ENCODE assay signal across 18 cellular contexts in the genomic region with DNA sequence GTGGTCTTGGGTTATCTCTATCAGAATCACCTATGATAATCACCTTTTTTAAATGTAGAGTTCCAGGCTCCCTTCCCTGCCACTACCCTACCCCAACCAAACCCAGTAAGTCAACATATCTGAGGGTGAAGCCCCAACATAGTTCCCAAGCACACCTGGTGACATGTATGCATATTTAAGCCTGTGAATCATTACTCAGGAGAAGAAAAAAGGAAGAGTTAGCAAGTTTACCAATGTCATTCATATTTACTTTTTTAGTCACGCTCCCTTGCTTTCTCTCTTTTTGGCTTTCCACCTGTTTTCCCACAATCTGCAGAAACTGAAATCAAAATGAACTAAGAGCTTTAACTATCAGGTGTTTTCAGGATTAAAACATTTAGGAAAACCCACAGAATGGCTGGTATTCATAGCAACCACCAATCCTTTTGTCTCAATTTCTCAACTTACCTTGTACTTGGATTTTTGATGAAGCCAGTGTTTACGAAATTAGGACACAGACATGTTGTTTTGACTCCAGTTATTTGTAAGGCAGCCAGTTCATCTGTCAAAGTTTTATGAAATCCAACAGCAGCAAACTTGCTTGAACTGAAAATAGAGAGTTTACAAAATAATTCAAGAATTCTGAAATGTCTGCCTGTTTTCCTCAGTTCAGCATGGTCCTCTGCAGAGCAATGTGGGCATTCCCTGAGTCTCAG. TPM values are rescaled to one million over a fixed set of nuclear protein-coding genes. Genes with fewer than 3 reads are reported as not detected.
DNase-seq lines count a peak whose midpoint lies in the region; ATAC-seq and TF ChIP-seq lines count a peak whose summit lies in the region.
"Had no signal": no experiment of that assay in that cellular context is flagged by ENCODE, and none has a peak within 500 bp of the region (broad histone marks: within the 10 kb centered on the region; RNA-seq: fewer than 3 reads in every experiment).

No MANE protein-coding gene starts in this region.

- H3K27me3 ChIP-seq in CD8-positive, alpha-beta T cell (ENCODE audit: insufficient read depth, low read length) = no peaks in the 10 kb centered on the region
- no peaks in the 10 kb centered on the region for H3K27me3 ChIP-seq in PC-3 (ENCODE audit: low read length)
- no peaks in the 10 kb centered on the region for H3K27me3 ChIP-seq in neural progenitor cell

- H2AFZ ChIP-seq in PC-3 (ENCODE audit: low read length) (peak overlapping the region; percentile 69; the same call in 1 of the 2 replicates), neural progenitor cell (replicated peaks) (no peak overlapping the region)

- no peak overlapping the region for H3K27ac ChIP-seq in CD8-positive, alpha-beta T cell (ENCODE audit: low read depth, low read length)
- H3K27ac ChIP-seq in PC-3 (ENCODE audit: low read length) = peak overlapping the region; percentile 89
- peak overlapping the region; percentile 9 for H3K27ac ChIP-seq in epithelial cell of prostate
- H3K27ac ChIP-seq in neural progenitor cell = peak overlapping the region; percentile 13

- no peak overlapping the region for H3K4me3 Mint-ChIP-seq in CD8-positive, alpha-beta T cell
- no peak overlapping the region for H3K4me3 Mint-ChIP-seq in neural progenitor cell
- no peak overlapping the region for H3K4me3 Mint-ChIP-seq in activated CD4-positive, alpha-beta T cell treated with anti-CD3 and anti-CD28 coated beads, Interleukin-2, amount 10 ng/mL, durations not matched to agents 24 days and 14 days

- no peaks in the 10 kb centered on the region for H3K9me3 Mint-ChIP-seq in CD8-positive, alpha-beta T cell
- no peaks in the 10 kb centered on the region for H3K9me3 Mint-ChIP-seq in neural progenitor cell
- no peaks in the 10 kb centered on the region for H3K9me3 Mint-ChIP-seq in activated CD4-positive, alpha-beta T cell treated with anti-CD3 and anti-CD28 coated beads, Interleukin-2, amount 10 ng/mL, durations not matched to agents 24 days and 14 days

- H3K27ac Mint-ChIP-seq in CD8-positive, alpha-beta T cell = peak overlapping the region; percentile 66
- H3K27ac Mint-ChIP-seq in neural progenitor cell = no peak overlapping the region
- no peak overlapping the region for H3K27ac Mint-ChIP-seq in activated CD4-positive, alpha-beta T cell treated with anti-CD3 and anti-CD28 coated beads, Interleukin-2, amount 10 ng/mL, durations not matched to agents 24 days and 14 days

- DNase-seq in CD8-positive, alpha-beta T cell = no peak
- DNase-seq in PC-3 (peak; percentile 75), epithelial cell of prostate (ENCODE audit: low read depth, low spot score) (peak; percentile 64), neural progenitor cell (ENCODE audit: low spot score) (no peak), GM20000 (ENCODE audit: low spot score) (no peak), GM10266 (ENCODE audit: extremely low spot score) (no peak)
- DNase-seq in activated CD4-positive, alpha-beta T cell treated with anti-CD3 and anti-CD28 coated beads, Interleukin-2, amount 10 ng/mL, durations not matched to agents 24 days and 14 days = no peak
- no peak for DNase-seq in activated CD4-positive, alpha-beta T cell treated with anti-CD3 and anti-CD28 coated beads for 4 hours
- DNase-seq: activated CD4-positive, CD25-positive, alpha-beta regulatory T cell treated with anti-CD3 and anti-CD28 coated beads, Interleukin-2, amount 50 U/mL, for 72 hours; activated naive CD4-positive, alpha-beta T cell treated with Interleukin-2 at 50 U/mL for 16 hours; COR-L47; cortex of kidney; NCI-H1930; NCI-H510A treated with DMSO at 0.1 percent for 48 hours; OCI-M1 had no signal

- ATAC-seq in CD8-positive, alpha-beta T cell = no peak
- peak; percentile 91 for ATAC-seq in PC-3

- no peaks in the 10 kb centered on the region for H4K20me1 ChIP-seq in PC-3 (ENCODE audit: low read length)
- no peaks in the 10 kb centered on the region for H4K20me1 ChIP-seq in neural progenitor cell (ENCODE audit: low read depth)

- no peak overlapping the region for H3K4me3 ChIP-seq in CD8-positive, alpha-beta T cell (ENCODE audit: low read depth, low read length)
- H3K4me3 ChIP-seq in PC-3 (ENCODE audit: low read length) = no peak overlapping the region
- H3K4me3 ChIP-seq in neural progenitor cell = no peak overlapping the region

- no peak for TF ChIP-seq CTCF in CD8-positive, alpha-beta T cell (IDR thresholded peaks at IDR 0.05)
- TF ChIP-seq CTCF in PC-3 (conservative IDR thresholded peaks at IDR 0.05; ENCODE audit: low read depth, low read length) = no peak
- TF ChIP-seq CTCF in neural progenitor cell (IDR thresholded peaks at IDR 0.05) = no peak
- TF ChIP-seq CTCF in GM20000 (IDR thresholded peaks at IDR 0.05; ENCODE audit: extremely low read depth, missing control alignments) = no peak
- TF ChIP-seq CTCF in GM10266 (IDR thresholded peaks at IDR 0.05; ENCODE audit: control insufficient read depth, insufficient read depth, low read depth, missing control alignments) = no peak

- no peaks in the 10 kb centered on the region for H3K4me1 ChIP-seq in CD8-positive, alpha-beta T cell (ENCODE audit: insufficient read depth, low read length)
- H3K4me1 ChIP-seq in PC-3 (ENCODE audit: insufficient read depth, low read length) (peaks cover 20% of the 10 kb centered on the region), neural progenitor cell (no peaks in the 10 kb centered on the region)

- H3K4me2 ChIP-seq in PC-3 (ENCODE audit: low read length) (peak overlapping the region; percentile 63), neural progenitor cell (no peak overlapping the region)

- BruUV-seq in PC-3 (replicated peaks; lab: Mats Ljungman, UMichigan) = no TSS peak

- no peaks in the 10 kb centered on the region for H3K4me1 Mint-ChIP-seq in CD8-positive, alpha-beta T cell (ENCODE audit: low read depth)
- no peaks in the 10 kb centered on the region for H3K4me1 Mint-ChIP-seq in neural progenitor cell
- peaks cover 5% of the 10 kb centered on the region for H3K4me1 Mint-ChIP-seq in activated CD4-positive, alpha-beta T cell treated with anti-CD3 and anti-CD28 coated beads, Interleukin-2, amount 10 ng/mL, durations not matched to agents 24 days and 14 days

- H3K9ac ChIP-seq in PC-3 (ENCODE audit: low read length) (peak overlapping the region; percentile 64), neural progenitor cell (no peak overlapping the region)

- H3K27me3 Mint-ChIP-seq in CD8-positive, alpha-beta T cell (ENCODE audit: low read depth) = no peaks in the 10 kb centered on the region
- H3K27me3 Mint-ChIP-seq in neural progenitor cell (ENCODE audit: insufficient read depth, low read depth) = no peaks in the 10 kb centered on the region
- H3K27me3 Mint-ChIP-seq in activated CD4-positive, alpha-beta T cell treated with anti-CD3 and anti-CD28 coated beads, Interleukin-2, amount 10 ng/mL, durations not matched to agents 24 days and 14 days = no peaks in the 10 kb centered on the region

- CTCF ChIA-PET in CD8-positive, alpha-beta T cell (lab: Charles Lee) = interaction anchor here (1.3 to 2.0 kb wide), 2 partner anchors 19 to 110 kb away, joined by 3 to 6 read pairs; no protein-coding TSS in a partner anchor
- CTCF ChIA-PET in PC-3 (lab: Charles Lee) = interaction anchor here (0.6 kb wide), 2 partner anchors 31 to 67 kb away, joined by 3 to 4 read pairs; no protein-coding TSS in a partner anchor

- no peaks in the 10 kb centered on the region for H3F3A ChIP-seq in PC-3 (ENCODE audit: low read length, unreplicated experiment)
- H3F3A ChIP-seq in neural progenitor cell (ENCODE audit: low read depth) = peaks cover 5% of the 10 kb centered on the region

- H3K36me3 ChIP-seq in CD8-positive, alpha-beta T cell (ENCODE audit: insufficient read depth, low read length) = peaks cover 12% of the 10 kb centered on the region
- H3K36me3 ChIP-seq in PC-3 (ENCODE audit: low read depth, low read length) = no peaks in the 10 kb centered on the region
- H3K36me3 ChIP-seq in neural progenitor cell = no peaks in the 10 kb centered on the region

- peaks cover 56% of the 10 kb centered on the region for H3K36me3 Mint-ChIP-seq in CD8-positive, alpha-beta T cell
- peaks cover 8% of the 10 kb centered on the region for H3K36me3 Mint-ChIP-seq in neural progenitor cell
- H3K36me3 Mint-ChIP-seq in activated CD4-positive, alpha-beta T cell treated with anti-CD3 and anti-CD28 coated beads, Interleukin-2, amount 10 ng/mL, durations not matched to agents 24 days and 14 days (ENCODE audit: low read depth) = peaks cover 21% of the 10 kb centered on the region

- no peaks in the 10 kb centered on the region for H3K9me3 ChIP-seq in CD8-positive, alpha-beta T cell (ENCODE audit: low read length)
- H3K9me3 ChIP-seq in PC-3 (ENCODE audit: low read length) (no peaks in the 10 kb centered on the region), neural progenitor cell (ENCODE audit: low read depth) (no peaks in the 10 kb centered on the region)

- no peaks in the 10 kb centered on the region for H3K9me2 ChIP-seq in PC-3 (replicated peaks; ENCODE audit: low read length)

- H3K79me2 ChIP-seq in PC-3 (ENCODE audit: low read length) = no peaks in the 10 kb centered on the region
- H3K79me2 ChIP-seq in neural progenitor cell (ENCODE audit: low read depth) = no peaks in the 10 kb centered on the region

- intact Hi-C loops in CD8-positive, alpha-beta T cell (cut with DNase I, micrococcal nuclease) = loop anchor here in 1 of 2 experiments (5.0 kb wide), 1 partner anchor 110 kb away; no protein-coding TSS in a partner anchor
- intact Hi-C loops in PC-3 (cut with micrococcal nuclease) = loop anchor here (5.0 kb wide), 1 partner anchor 110 kb away; no protein-coding TSS in a partner anchor
- intact Hi-C loops in activated CD4-positive, alpha-beta T cell treated with anti-CD3 and anti-CD28 coated beads, Interleukin-2, amount 10 ng/mL, durations not matched to agents 24 days and 14 days (cut with micrococcal nuclease) = no loop called here

- POLR2A ChIA-PET in CD8-positive, alpha-beta T cell (lab: Charles Lee) = no interaction called here
- POLR2A ChIA-PET in PC-3 (lab: Charles Lee; ENCODE audit: unreplicated experiment) = no interaction called here

RNA-seq across cellular contexts. Expression of a gene that starts 34.0 kb away (rescaled TPM):
- total RNA-seq in CD8-positive, alpha-beta T cell = 10 to 100 TPM; 38.8 to 42.4 TPM
- total RNA-seq in PC-3 (2014; rRNA removed) (4.7 and 4.9 TPM in 2 replicates), neural progenitor cell (ENCODE audit: low replicate concordance) (30.6 and 30.8 TPM in 2 replicates)
- total RNA-seq in activated CD4-positive, alpha-beta T cell treated with anti-CD3 and anti-CD28 coated beads, Interleukin-2, amount 10 ng/mL, durations not matched to agents 24 days and 14 days = 12.1 and 13.0 TPM in 2 replicates

RNA-seq across cellular contexts. Expression of a gene that starts 34.3 kb away (rescaled TPM):
- total RNA-seq in CD8-positive, alpha-beta T cell = under 1 TPM; 0.22 to 0.27 TPM
- total RNA-seq in PC-3 (2014; rRNA removed) (0.18 TPM in 1 of 2 replicates, not detected in the other), neural progenitor cell (ENCODE audit: low replicate concordance) (0.31 and 0.60 TPM in 2 replicates)
- total RNA-seq in activated CD4-positive, alpha-beta T cell treated with anti-CD3 and anti-CD28 coated beads, Interleukin-2, amount 10 ng/mL, durations not matched to agents 24 days and 14 days = 0.19 TPM in 2 replicates
- total RNA-seq: epithelial cell of proximal tubule, glomerular endothelial cell, SK-MEL-5 had no signal

Comparison
In these comparisons a context has a peak if more than half of its experiments do, and no peak if none do; other contexts are left out.
1. DNase-seq: peak in PC-3 (single experiment) and epithelial cell of prostate (single experiment); none in CD8-positive, alpha-beta T cell (0 of 7), neural progenitor cell (single experiment), GM20000 (single experiment), GM10266 (single experiment), activated CD4-positive, alpha-beta T cell treated with anti-CD3 and anti-CD28 coated beads, Interleukin-2, amount 10 ng/mL, durations not matched to agents 24 days and 14 days (single experiment) and activated CD4-positive, alpha-beta T cell treated with anti-CD3 and anti-CD28 coated beads for 4 hours (0 of 2).